Comparison of ENCODE assay signal across 29 cellular contexts in genomic region chr22:30617819-30618218, GRCh38. TPM values are rescaled to one million over a fixed set of nuclear protein-coding genes. Genes with fewer than 3 reads are reported as not detected.
"Had no signal": no experiment of that assay in that cellular context is flagged by ENCODE, and none has a peak within 500 bp of the region (broad histone marks: within the 10 kb centered on the region; RNA-seq: fewer than 3 reads in every experiment).

No MANE protein-coding gene starts in this region.

- H3K27me3 ChIP-seq: colonic mucosa, esophagus squamous epithelium, gastrocnemius medialis, heart right ventricle, left lung had no signal

- H3K36me3 ChIP-seq: colonic mucosa had no signal

- H3K4me1 ChIP-seq: colonic mucosa, gastrocnemius medialis, heart right ventricle, left lung, lower lobe of right lung had no signal

- H3K9me3 ChIP-seq: colonic mucosa, esophagus squamous epithelium, gastrocnemius medialis, heart right ventricle, left lung, lower lobe of right lung, mucosa of descending colon had no signal

- FAIRE-seq: endometrium, islet of Langerhans, keratinocyte had no signal

- H3K4me3 ChIP-seq: colonic mucosa, esophagus squamous epithelium, gastrocnemius medialis, heart right ventricle, left lung, lower lobe of right lung, mucosa of descending colon had no signal

- H3K27ac ChIP-seq: colonic mucosa, epithelial cell of prostate, esophagus squamous epithelium, gastrocnemius medialis, heart right ventricle, left lung, lower lobe of right lung had no signal

- ATAC-seq: effector memory CD8-positive, alpha-beta T cell; esophagus mucosa; gastrocnemius medialis; heart right ventricle; left cardiac atrium; left lung; left ventricle myocardium superior; lower lobe of right lung; mucosa of descending colon had no signal

- DNase-seq: colonic mucosa; cortex of kidney; effector CD8-positive, alpha-beta T cell; effector memory CD8-positive, alpha-beta T cell; endodermal cell; erythroblast; esophagus squamous epithelium; foreskin fibroblast; foreskin melanocyte; gastrocnemius medialis; glutamatergic neuron; head of caudate nucleus; heart right ventricle; hippocampal formation; left cardiac atrium; left lung; left ventricle myocardium superior; lower lobe of right lung; mesenchymal stem cell; mucosa of descending colon had no signal

RNA-seq across cellular contexts. Expression of gene GAL3ST1, which starts 43.4 kb away (rescaled TPM):
- total RNA-seq: dermis microvascular lymphatic vessel endothelial cell, esophagus mucosa, glomerular endothelial cell, mesenteric fat pad, myocyte had no signal
- polyA plus RNA-seq: keratinocyte had no signal
